11 cellular contexts compared by ENCODE assay signal in the genomic region with DNA sequence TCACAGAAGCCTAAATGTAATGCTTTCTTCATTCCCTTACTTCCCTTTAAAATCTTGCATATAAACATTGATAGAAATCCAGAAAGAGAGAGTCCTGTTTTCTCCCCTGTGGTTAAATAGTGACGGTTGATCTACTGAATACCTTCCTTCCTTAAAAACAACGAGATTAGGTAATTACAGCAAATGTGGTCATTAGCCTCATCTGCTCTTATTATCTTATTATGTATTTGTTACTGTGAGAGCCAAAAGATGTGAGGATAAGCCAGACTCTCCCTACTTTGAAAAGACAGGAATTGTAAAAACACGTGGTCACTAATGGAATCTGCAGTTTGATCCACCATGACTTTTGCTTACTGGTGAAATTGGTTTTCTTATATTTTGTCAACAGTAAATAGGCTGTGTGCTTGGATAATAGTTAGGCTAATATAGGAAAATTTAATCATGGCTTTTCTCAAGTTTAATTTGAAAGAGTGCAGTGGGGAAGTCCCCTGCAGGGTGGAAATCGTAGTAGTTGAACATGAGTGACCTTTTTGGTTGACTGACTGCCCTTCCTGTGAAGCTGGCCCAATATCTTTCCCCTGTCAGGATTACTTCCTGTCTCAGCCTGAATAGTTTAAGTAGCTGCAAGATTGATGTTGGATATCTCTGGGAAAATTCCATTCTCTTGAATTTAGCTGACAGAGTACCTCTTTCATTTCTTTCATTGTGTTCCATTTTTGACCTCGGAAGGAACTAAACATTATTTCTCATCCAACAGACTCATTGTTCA.
A peak's percentile ranks its signal among the peaks of the same experiment; 100 is the strongest.
DNase-seq lines count a peak whose midpoint lies in the region; ATAC-seq and TF ChIP-seq lines count a peak whose summit lies in the region.
"Had no signal": no experiment of that assay in that cellular context is flagged by ENCODE, and none has a peak within 500 bp of the region (broad histone marks: within the 10 kb centered on the region; RNA-seq: fewer than 3 reads in every experiment).

No MANE protein-coding gene starts in this region.

- no peaks in the 10 kb centered on the region for H3K9me3 Mint-ChIP-seq in activated CD8-positive, alpha-beta T cell treated with anti-CD3 and anti-CD28 coated beads for 36 hours
- H3K9me3 Mint-ChIP-seq in naive B cell, result no peaks in the 10 kb centered on the region

- peak overlapping the region; percentile 5 for H3K4me3 Mint-ChIP-seq in activated CD8-positive, alpha-beta T cell treated with anti-CD3 and anti-CD28 coated beads for 36 hours
- H3K4me3 Mint-ChIP-seq in naive B cell, result peak overlapping the region; percentile 5 to 78 (median 66)

- H3K36me3 Mint-ChIP-seq in activated CD8-positive, alpha-beta T cell treated with anti-CD3 and anti-CD28 coated beads for 36 hours (ENCODE audit: low read depth), result peaks cover 16% of the 10 kb centered on the region
- H3K36me3 Mint-ChIP-seq in naive B cell, result no peaks in the 10 kb centered on the region

- H3K36me3 ChIP-seq in aorta (ENCODE audit: control insufficient read depth in 1 of 2, insufficient read depth in 2 of 2, low read length in 1 of 2), result no peaks in the 10 kb centered on the region

- in situ Hi-C loops in Caki2 (cut with HindIII; ENCODE audit: low pct_unique_long_range_greater_than_20kb, low sequenced_read_pairs), result no loop called here

- POLR2A ChIA-PET in activated CD8-positive, alpha-beta T cell treated with anti-CD3 and anti-CD28 coated beads for 36 hours (lab: Charles Lee), result no interaction called here

- H3K4me1 Mint-ChIP-seq in activated CD8-positive, alpha-beta T cell treated with anti-CD3 and anti-CD28 coated beads for 36 hours (ENCODE audit: low read depth), result peaks cover 77% of the 10 kb centered on the region
- peaks cover 60 to 86% (median 84%) of the 10 kb centered on the region in 3 donors for H3K4me1 Mint-ChIP-seq in naive B cell

- DNase-seq in Caki2 (ENCODE audit: low read depth) (peak; percentile 39), HL-60 (ENCODE audit: low read depth in 1 of 2, low spot score in 1 of 2) (peak in 1 of 2 experiments; percentile 31), naive B cell (no peak), aorta (no peak), middle frontal gyrus (ENCODE audit: extremely low spot score, low spot score) (no peak)
- DNase-seq in activated CD8-positive, alpha-beta T cell treated with anti-CD3 and anti-CD28 coated beads for 36 hours, result peak; percentile 44
- no peak for DNase-seq in activated effector memory CD4-positive, alpha-beta T cell treated with Interleukin-2 at 50 U/mL for 16 hours
- DNase-seq: NCI-H526, T1000 had no signal

- H3K27ac Mint-ChIP-seq in activated CD8-positive, alpha-beta T cell treated with anti-CD3 and anti-CD28 coated beads for 36 hours, result peak overlapping the region; percentile 65
- H3K27ac Mint-ChIP-seq in naive B cell, result peak overlapping the region; percentile 58 to 87 (median 74)

- peak; percentile 54 for ATAC-seq in activated CD8-positive, alpha-beta T cell treated with anti-CD3 and anti-CD28 coated beads for 36 hours
- ATAC-seq in naive B cell (ENCODE audit: low read depth in 2 of 2) (peak; percentile 53 to 67), aorta (ENCODE audit: low FRiP score) (no peak), HG03139 (IDR thresholded peaks at IDR 0.05; ENCODE audit: unreplicated experiment) (no peak)

- CTCF ChIA-PET in activated CD8-positive, alpha-beta T cell treated with anti-CD3 and anti-CD28 coated beads for 36 hours (lab: Charles Lee), result interaction anchor here (0.9 to 1.1 kb wide), 2 partner anchors 13 to 48 kb away, joined by 3 read pairs; no protein-coding TSS in a partner anchor

- H3K27me3 Mint-ChIP-seq in activated CD8-positive, alpha-beta T cell treated with anti-CD3 and anti-CD28 coated beads for 36 hours, result no peaks in the 10 kb centered on the region
- no peaks in the 10 kb centered on the region for H3K27me3 Mint-ChIP-seq in naive B cell

- H3K4me3 ChIP-seq in HL-60 (replicated peaks; ENCODE audit: insufficient read depth, low read length), result no peak overlapping the region
- no peak overlapping the region for H3K4me3 ChIP-seq in aorta (ENCODE audit: low read length in 2 of 2)

- peaks cover 0 to 11% of the 10 kb centered on the region in 2 donors for H3K4me1 ChIP-seq in aorta (ENCODE audit: control insufficient read depth in 1 of 2, insufficient read depth in 2 of 2, low read length in 2 of 2)

- H3K9me3 ChIP-seq in aorta (ENCODE audit: control insufficient read depth, low read length), result no peaks in the 10 kb centered on the region

- intact Hi-C loops in activated CD8-positive, alpha-beta T cell treated with anti-CD3 and anti-CD28 coated beads for 36 hours (cut with micrococcal nuclease), result no loop called here
- intact Hi-C loops in aorta (cut with DNase I), result no loop called here

- no peaks in the 10 kb centered on the region for H3K27me3 ChIP-seq in HL-60 (ENCODE audit: insufficient read depth, poor library complexity, severe bottlenecking)
- no peaks in the 10 kb centered on the region for H3K27me3 ChIP-seq in aorta (ENCODE audit: control insufficient read depth in 1 of 2, insufficient read depth in 2 of 2, low read length in 1 of 2)

- WGBS in aorta, 2 donors, result 79 to 82% methylated on average over 5 of the region's 5 CpGs

- TF ChIP-seq CTCF in HL-60 (IDR thresholded peaks at IDR 0.05; ENCODE audit: insufficient read depth, low read length), result no peak
- no peak for TF ChIP-seq CTCF in activated CD8-positive, alpha-beta T cell treated with anti-CD3 and anti-CD28 coated beads for 36 hours (IDR thresholded peaks at IDR 0.05)

- H3K27ac ChIP-seq in HL-60 (replicated peaks) (peak overlapping the region; percentile 75), aorta (ENCODE audit: low read depth in 1 of 2, low read length in 2 of 2) (no peak overlapping the region)
- H3K27ac ChIP-seq: epithelial cell of prostate had no signal

Comparison
In these comparisons a context has a peak if more than half of its experiments do, and no peak if none do; other contexts are left out.
1. DNase-seq: peak in Caki2 (single experiment) and activated CD8-positive, alpha-beta T cell treated with anti-CD3 and anti-CD28 coated beads for 36 hours (single experiment); none in naive B cell (single experiment), activated effector memory CD4-positive, alpha-beta T cell treated with Interleukin-2 at 50 U/mL for 16 hours (single experiment), aorta (0 of 2) and middle frontal gyrus (single experiment).
2. ATAC-seq: peak in activated CD8-positive, alpha-beta T cell treated with anti-CD3 and anti-CD28 coated beads for 36 hours (single experiment) and naive B cell (2 of 2); none in aorta (single experiment) and HG03139 (single experiment).